In the genomic region with DNA sequence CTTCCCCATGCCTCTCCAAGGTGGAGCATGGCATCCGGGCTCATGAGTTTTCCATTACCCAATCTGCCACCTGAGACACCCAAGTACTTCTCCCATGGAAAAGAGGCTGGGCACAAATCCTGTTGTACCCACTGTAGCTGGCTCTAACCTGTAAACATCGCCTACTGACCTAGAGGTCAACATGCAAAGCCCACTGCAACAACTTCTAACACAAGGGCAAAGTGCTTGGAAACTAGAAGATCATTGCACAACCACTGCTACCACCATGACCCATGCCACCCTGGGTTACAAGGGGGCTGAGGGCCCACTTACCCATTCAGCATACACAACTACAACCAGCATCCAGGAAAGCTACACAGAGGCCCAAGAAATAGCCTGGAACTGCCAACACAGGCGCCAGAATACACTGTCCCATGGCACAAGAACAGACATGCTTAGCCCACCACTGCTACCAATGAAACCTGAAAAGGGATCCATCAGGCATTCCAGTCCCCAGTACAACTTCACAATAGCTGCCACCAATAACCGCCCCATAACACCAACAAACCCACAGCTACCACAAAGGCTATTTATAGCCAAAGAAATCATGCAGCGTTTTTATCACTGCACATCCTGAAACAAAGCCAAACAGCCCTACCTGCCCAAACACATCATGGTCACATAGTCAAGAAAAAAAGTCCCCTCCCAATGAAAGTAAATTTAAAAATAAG, we compare ENCODE assay signal across 16 cellular contexts.
DNase-seq lines count a peak whose midpoint lies in the region; ATAC-seq and TF ChIP-seq lines count a peak whose summit lies in the region.
"Had no signal": no experiment of that assay in that cellular context is flagged by ENCODE, and none has a peak within 500 bp of the region (broad histone marks: within the 10 kb centered on the region; RNA-seq: fewer than 3 reads in every experiment).

No MANE protein-coding gene starts in this region.

- H3K36me3 Mint-ChIP-seq in neural crest cell (ENCODE audit: low read depth), result peaks cover 49% of the 10 kb centered on the region

- no peak for DNase-seq in neural crest cell (ENCODE audit: low read depth, low spot score)
- DNase-seq in NCI-H146 (lab: John Stamatoyannopoulos, UW), result no peak
- DNase-seq in G401 (ENCODE audit: low spot score), result no peak
- no peak for DNase-seq in stimulated activated CD4-positive, alpha-beta T cell treated with anti-CD3 and anti-CD28 coated beads, Interleukin-4, amount 100 ng/mL, for 4 hours
- DNase-seq: activated CD4-positive, CD25-positive, alpha-beta regulatory T cell; activated naive CD4-positive, alpha-beta T cell treated with Interleukin-2 at 50 U/mL for 16 hours; CD4-positive, alpha-beta T cell; left cardiac atrium; naive B cell; NCI-H1930; NCI-H69; retina had no signal

- in situ Hi-C loops in G401 (cut with HindIII; ENCODE audit: low sequenced_read_pairs), result no loop called here

- ATAC-seq in GM18517 (IDR thresholded peaks at IDR 0.05; ENCODE audit: unreplicated experiment) (peak; percentile 45), HG02610 (IDR thresholded peaks at IDR 0.05; ENCODE audit: unreplicated experiment) (peak; percentile 66)

- peaks cover 19% of the 10 kb centered on the region for H3K9me3 Mint-ChIP-seq in neural crest cell

- no peaks in the 10 kb centered on the region for H3K27me3 Mint-ChIP-seq in neural crest cell (ENCODE audit: low read depth)
- H3K27me3 Mint-ChIP-seq: brain; CD4-positive, alpha-beta T cell; naive B cell had no signal

- H3K4me3 Mint-ChIP-seq in neural crest cell, result no peak overlapping the region
- H3K4me3 Mint-ChIP-seq: brain; CD4-positive, alpha-beta T cell; naive B cell had no signal

- peaks cover 10% of the 10 kb centered on the region for H3K4me1 Mint-ChIP-seq in neural crest cell
- H3K4me1 Mint-ChIP-seq: brain had no signal

- H3K27ac Mint-ChIP-seq in neural crest cell (ENCODE audit: unreplicated experiment), result peak overlapping the region; percentile 85
- H3K27ac Mint-ChIP-seq: brain; CD4-positive, alpha-beta T cell had no signal

- TF ChIP-seq CTCF in VCaP (conservative IDR thresholded peaks at IDR 0.05), result no peak
- no peak for TF ChIP-seq CTCF in neural crest cell (conservative IDR thresholded peaks at IDR 0.05)

- peak overlapping the region; percentile 37; the same call in 1 of the 2 replicates for H3K27ac ChIP-seq in VCaP
